24 cellular contexts compared by ENCODE assay signal in the genomic region with DNA sequence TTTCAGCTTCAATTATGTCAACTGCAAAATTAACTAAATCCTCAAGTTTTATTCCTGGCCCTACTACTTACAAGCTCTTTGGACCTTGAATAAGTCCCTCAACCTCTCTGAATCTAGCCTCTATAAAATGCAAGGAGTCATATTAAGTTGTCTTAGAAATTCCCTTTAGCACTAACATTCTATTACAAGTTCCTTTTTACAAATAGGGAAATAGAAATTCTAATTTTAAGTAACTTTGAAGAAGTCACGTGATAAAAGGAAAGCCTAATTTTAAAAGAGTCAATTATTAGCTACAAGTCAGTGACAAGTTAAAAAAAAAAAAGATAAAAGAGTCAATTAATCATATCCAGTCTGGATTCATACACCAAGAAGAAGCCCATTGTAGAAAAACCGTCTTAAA.
"Had no signal": no experiment of that assay in that cellular context is flagged by ENCODE, and none has a peak within 500 bp of the region (broad histone marks: within the 10 kb centered on the region; RNA-seq: fewer than 3 reads in every experiment).

No MANE protein-coding gene starts in this region.

- ATAC-seq: activated CD8-positive, alpha-beta memory T cell treated with anti-CD3 and anti-CD28 coated beads, Interleukin-2, amount 10 ng/mL, durations not matched to agents 7 days and 5 days; activated naive CD4-positive, alpha-beta T cell treated with anti-CD3 and anti-CD28 coated beads, Interleukin-2, amount 50 U/mL, for 72 hours had no signal

- FAIRE-seq: astrocyte had no signal

- H3K9ac ChIP-seq: SK-N-SH had no signal

- H3K4me3 Mint-ChIP-seq: activated B cell treated with CpG ODN at 0.5 μM for 24 hours; activated CD4-positive, alpha-beta T cell treated with anti-CD3 and anti-CD28 coated beads, Interleukin-2, amount 10 ng/mL, durations not matched to agents 24 days and 14 days; activated CD8-positive, alpha-beta memory T cell treated with anti-CD3 and anti-CD28 coated beads, Interleukin-2, amount 10 ng/mL, durations not matched to agents 7 days and 5 days; activated T-cell treated with anti-CD3 and anti-CD28 coated beads, Interleukin-2, amount 50 U/mL, for 24 hours; brain had no signal

- H3K4me1 Mint-ChIP-seq: brain had no signal

- H3K27ac Mint-ChIP-seq: activated B cell treated with CpG ODN at 0.5 μM for 24 hours; activated CD4-positive, alpha-beta T cell treated with anti-CD3 and anti-CD28 coated beads, Interleukin-2, amount 10 ng/mL, durations not matched to agents 24 days and 14 days; activated CD8-positive, alpha-beta memory T cell treated with anti-CD3 and anti-CD28 coated beads, Interleukin-2, amount 10 ng/mL, durations not matched to agents 7 days and 5 days; activated naive CD4-positive, alpha-beta T cell treated with anti-CD3 and anti-CD28 coated beads, Interleukin-2, amount 50 U/mL, for 72 hours; activated T-cell treated with anti-CD3 and anti-CD28 coated beads, Interleukin-2, amount 50 U/mL, for 24 hours; brain had no signal

- H3K36me3 Mint-ChIP-seq: activated naive CD4-positive, alpha-beta T cell treated with anti-CD3 and anti-CD28 coated beads, Interleukin-2, amount 50 U/mL, for 72 hours; brain had no signal

- H3K4me3 ChIP-seq: Peyer's patch, SJCRH30 had no signal

- H3K36me3 ChIP-seq: Peyer's patch, SJCRH30 had no signal

- H3K4me2 ChIP-seq: SK-N-SH had no signal

- H3K9me3 ChIP-seq: Peyer's patch, SJCRH30, SK-N-SH had no signal

- H3K27ac ChIP-seq: Peyer's patch, RWPE1, SJCRH30 had no signal

- H3K27me3 Mint-ChIP-seq: activated B cell treated with CpG ODN at 0.5 μM for 24 hours; activated CD4-positive, alpha-beta T cell treated with anti-CD3 and anti-CD28 coated beads, Interleukin-2, amount 10 ng/mL, durations not matched to agents 24 days and 14 days; activated CD8-positive, alpha-beta memory T cell treated with anti-CD3 and anti-CD28 coated beads, Interleukin-2, amount 10 ng/mL, durations not matched to agents 7 days and 5 days; activated T-cell treated with anti-CD3 and anti-CD28 coated beads, Interleukin-2, amount 50 U/mL, for 24 hours had no signal

- DNase-seq: activated B cell treated with CpG ODN at 0.5 μM for 24 hours; activated CD4-positive, alpha-beta T cell treated with anti-CD3 and anti-CD28 coated beads for 1 hour; activated CD4-positive, alpha-beta T cell treated with anti-CD3 and anti-CD28 coated beads, Interleukin-2, amount 10 ng/mL, durations not matched to agents 24 days and 14 days; activated CD4-positive, alpha-beta T cell treated with anti-CD3 and anti-CD28 coated beads, Interleukin-2, amount 50 U/mL, for 48 hours; activated CD8-positive, alpha-beta memory T cell treated with anti-CD3 and anti-CD28 coated beads, Interleukin-2, amount 10 ng/mL, durations not matched to agents 7 days and 5 days; activated naive CD4-positive, alpha-beta T cell treated with Interleukin-2 at 50 U/mL for 16 hours; activated T-cell treated with anti-CD3 and anti-CD28 coated beads, Interleukin-2, amount 50 U/mL, for 24 hours; amygdala; NCI-H1105 treated with DMSO at 0.1 percent for 48 hours; NCI-H1436 treated with DMSO at 0.1 percent for 48 hours; NCI-H187; NCI-H2081; NCI-H510A treated with DMSO at 0.1 percent for 48 hours; NCI-H69; NK-92 treated with Interleukin-12 subunit alpha and Interleukin-12 subunit beta, amount 100 ng/mL, for 24 hours; Peyer's patch; Right ventricle myocardium superior; SK-N-SH; T-helper 1 cell had no signal

- H3K27me3 ChIP-seq: Peyer's patch, SJCRH30 had no signal

- H3K9me3 Mint-ChIP-seq: activated B cell treated with CpG ODN at 0.5 μM for 24 hours; activated CD4-positive, alpha-beta T cell treated with anti-CD3 and anti-CD28 coated beads, Interleukin-2, amount 10 ng/mL, durations not matched to agents 24 days and 14 days; activated naive CD4-positive, alpha-beta T cell treated with anti-CD3 and anti-CD28 coated beads, Interleukin-2, amount 50 U/mL, for 72 hours; activated T-cell treated with anti-CD3 and anti-CD28 coated beads, Interleukin-2, amount 50 U/mL, for 24 hours; brain had no signal

- H3K4me1 ChIP-seq: SJCRH30 had no signal
